ENCODE assay signal across 21 cellular contexts in genomic region chr6:111556004-111556403, GRCh38. TPM values are rescaled to one million over a fixed set of nuclear protein-coding genes. Genes with fewer than 3 reads are reported as not detected.
DNase-seq lines count a peak whose midpoint lies in the region; ATAC-seq and TF ChIP-seq lines count a peak whose summit lies in the region.
"Had no signal": no experiment of that assay in that cellular context is flagged by ENCODE, and none has a peak within 500 bp of the region (broad histone marks: within the 10 kb centered on the region; RNA-seq: fewer than 3 reads in every experiment).

No MANE protein-coding gene starts in this region.

- TF ChIP-seq CTCF in WTC11 (IDR thresholded peaks at IDR 0.05) (no peak), gastroesophageal sphincter (IDR thresholded peaks at IDR 0.05) (no peak), thyroid gland (IDR thresholded peaks at IDR 0.05) (no peak)

- no peaks in the 10 kb centered on the region for H3K27me3 Mint-ChIP-seq in WTC11 (ENCODE audit: low read depth)
- H3K27me3 Mint-ChIP-seq: naive B cell had no signal

- intact Hi-C loops in thyroid gland (cut with DNase I), result no loop called here

- DNase-seq in NCI-H748 (lab: John Stamatoyannopoulos, UW; ENCODE audit: unreplicated experiment) (peak; percentile 19), NCI-H748 treated with DMSO at 0.1 percent for 48 hours (lab: John Stamatoyannopoulos, UW) (no peak), WTC11 (ENCODE audit: low spot score) (no peak), thyroid gland (peak in 1 of 2 donors; percentile 34), NCI-H1436 treated with DMSO at 0.1 percent for 48 hours (lab: John Stamatoyannopoulos, UW) (no peak), NCI-H1694 treated with DMSO at 0.1 percent for 48 hours (lab: John Stamatoyannopoulos, UW) (no peak)
- DNase-seq: 8988T; adrenal gland; naive B cell; NCI-H1092 treated with DMSO at 0.1 percent for 48 hours; NCI-H524 treated with DMSO at 0.1 percent for 48 hours; OCI-M1; right lobe of liver; stimulated activated naive CD4-positive, alpha-beta T cell; T-helper 2 cell; trophoblast cell had no signal

- H3K27me3 ChIP-seq in gastroesophageal sphincter (no peaks in the 10 kb centered on the region), thyroid gland (no peaks in the 10 kb centered on the region)
- H3K27me3 ChIP-seq: adrenal gland, right lobe of liver, SJSA1 had no signal

- peaks cover 6% of the 10 kb centered on the region for H3K36me3 Mint-ChIP-seq in WTC11

- no peak overlapping the region for H3K4me3 ChIP-seq in gastroesophageal sphincter
- no peak overlapping the region for H3K4me3 ChIP-seq in thyroid gland (replicated peaks in 1 of 3)
- H3K4me3 ChIP-seq: adrenal gland, right lobe of liver, SJSA1 had no signal

- ATAC-seq in WTC11 (no peak), gastroesophageal sphincter (no peak), HG03342 (IDR thresholded peaks at IDR 0.05; ENCODE audit: unreplicated experiment) (no peak)
- ATAC-seq: esophagus mucosa, right lobe of liver had no signal

- H3K4me3 Mint-ChIP-seq in WTC11, result no peak overlapping the region
- H3K4me3 Mint-ChIP-seq: naive B cell had no signal

- CTCF ChIA-PET in WTC11 (lab: Charles Lee), result no interaction called here

- WGBS in gastroesophageal sphincter (ENCODE audit: low coverage in 1 of 2), 2 donors, result 83 to 98% methylated on average over 3 to 5 of the region's 7 CpGs
- WGBS in thyroid gland, 2 donors, result 87% methylated on average over 7 of the region's 7 CpGs

- TF ChIP-seq EP300 in gastroesophageal sphincter (IDR thresholded peaks at IDR 0.05), result no peak

- H3K27ac ChIP-seq in gastroesophageal sphincter (peak overlapping the region in 3 of 4 donors; percentile 57 to 83 (median 72)), thyroid gland (peak overlapping the region; percentile 92 to 96 (median 95))
- H3K27ac ChIP-seq: right lobe of liver had no signal

- POLR2A ChIA-PET in WTC11 (lab: Charles Lee), result interaction anchor here (0.6 to 0.7 kb wide), 2 partner anchors 65 to 72 kb away, joined by 3 to 4 read pairs; no protein-coding TSS in a partner anchor

- peaks cover 21 to 98% (median 35%) of the 10 kb centered on the region in 3 donors for H3K4me1 ChIP-seq in gastroesophageal sphincter
- H3K4me1 ChIP-seq in thyroid gland, result peaks cover 44 to 78% of the 10 kb centered on the region in 2 donors

- no peaks in the 10 kb centered on the region for H3K36me3 ChIP-seq in gastroesophageal sphincter
- no peaks in the 10 kb centered on the region for H3K36me3 ChIP-seq in thyroid gland
- H3K36me3 ChIP-seq: right lobe of liver had no signal

- no peak for TF ChIP-seq POLR2A in gastroesophageal sphincter (IDR thresholded peaks at IDR 0.05)
- no peak for TF ChIP-seq POLR2A in thyroid gland (IDR thresholded peaks at IDR 0.05)

- H3K9me3 Mint-ChIP-seq in WTC11, result no peaks in the 10 kb centered on the region
- H3K9me3 Mint-ChIP-seq: activated T-helper 2 cell treated with anti-CD3 and anti-CD28 coated beads, Interferon-gamma antibody, Interleukin-2, Interleukin-4, amounts not matched to agents 10 μg/mL and 5 μg/mL and 100 μg/mL, durations not matched to agents 14 hours and 24 hours and 36 hours; naive B cell had no signal

- H3K4me1 Mint-ChIP-seq in WTC11, result peaks cover 29% of the 10 kb centered on the region

- H3K9me3 ChIP-seq in gastroesophageal sphincter, result no peaks in the 10 kb centered on the region
- H3K9me3 ChIP-seq in thyroid gland, result no peaks in the 10 kb centered on the region
- H3K9me3 ChIP-seq: adrenal gland, right lobe of liver, SJSA1 had no signal

- 0 out of 2 replicates have a peak overlapping the region, but pooled peaks have one; percentile 10 for H3K27ac Mint-ChIP-seq in WTC11
- H3K27ac Mint-ChIP-seq: activated T-helper 2 cell treated with anti-CD3 and anti-CD28 coated beads, Interferon-gamma antibody, Interleukin-2, Interleukin-4, amounts not matched to agents 10 μg/mL and 5 μg/mL and 100 μg/mL, durations not matched to agents 14 hours and 24 hours and 36 hours had no signal

TF ChIP-seq in WTC11, 78 proteins besides CTCF, POLR2A, EP300 and RAD21:
- TF ChIP-seq TP53 (CRISPR knock-in tag; IDR thresholded peaks at IDR 0.05) (no peak), TEAD4 (CRISPR knock-in tag; IDR thresholded peaks at IDR 0.05) (no peak), ELF4 (CRISPR knock-in tag; IDR thresholded peaks at IDR 0.05; ENCODE audit: low read depth) (no peak)
- TF ChIP-seq, protein P1, sequence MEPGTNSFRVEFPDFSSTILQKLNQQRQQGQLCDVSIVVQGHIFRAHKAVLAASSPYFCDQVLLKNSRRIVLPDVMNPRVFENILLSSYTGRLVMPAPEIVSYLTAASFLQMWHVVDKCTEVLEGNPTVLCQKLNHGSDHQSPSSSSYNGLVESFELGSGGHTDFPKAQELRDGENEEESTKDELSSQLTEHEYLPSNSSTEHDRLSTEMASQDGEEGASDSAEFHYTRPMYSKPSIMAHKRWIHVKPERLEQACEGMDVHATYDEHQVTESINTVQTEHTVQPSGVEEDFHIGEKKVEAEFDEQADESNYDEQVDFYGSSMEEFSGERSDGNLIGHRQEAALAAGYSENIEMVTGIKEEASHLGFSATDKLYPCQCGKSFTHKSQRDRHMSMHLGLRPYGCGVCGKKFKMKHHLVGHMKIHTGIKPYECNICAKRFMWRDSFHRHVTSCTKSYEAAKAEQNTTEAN (CRISPR knock-in tag; IDR thresholded peaks at IDR 0.05), result no peak

RNA-seq across cellular contexts. Expression of gene TRAF3IP2, which starts 49.7 kb away (rescaled TPM):
- 25.8 to 32.3 TPM (median 30.7 TPM) in 3 replicates for total RNA-seq in WTC11 (2021)
- 10 to 100 TPM; 18.4 to 33.4 (median 27.5) TPM for total RNA-seq in gastroesophageal sphincter
- 10 to 100 TPM; 33.2 to 39.6 (median 37.0) TPM for total RNA-seq in thyroid gland
